In genomic region chr12:51417826-51418225, GRCh38 we compare ENCODE assay signal across 32 cellular contexts. TPM values are rescaled to one million over a fixed set of nuclear protein-coding genes. Genes with fewer than 3 reads are reported as not detected.
"Had no signal": no experiment of that assay in that cellular context is flagged by ENCODE, and none has a peak within 500 bp of the region (broad histone marks: within the 10 kb centered on the region; RNA-seq: fewer than 3 reads in every experiment).

No MANE protein-coding gene starts in this region.

- H3K27ac ChIP-seq: body of pancreas, RWPE1, VCaP had no signal

- DNase-seq: activated CD4-positive, alpha-beta T cell treated with anti-CD3 and anti-CD28 coated beads for 1 hour; activated CD4-positive, alpha-beta T cell treated with anti-CD3 and anti-CD28 coated beads, Interleukin-2, amount 10 ng/mL, durations not matched to agents 24 days and 14 days; activated CD4-positive, alpha-beta T cell treated with anti-CD3 and anti-CD28 coated beads, Interleukin-2, amount 50 U/mL, for 4 hours; activated CD4-positive, CD25-positive, alpha-beta regulatory T cell; activated CD8-positive, alpha-beta T cell treated with anti-CD3 and anti-CD28 coated beads, Interleukin-2, amount 10 ng/mL, durations not matched to agents 7 days and 5 days; activated gamma-delta T cell; activated naive CD4-positive, alpha-beta T cell treated with Interleukin-2 at 50 U/mL for 16 hours; activated naive CD8-positive, alpha-beta T cell treated with anti-CD3 and anti-CD28 coated beads, Interleukin-2, amount 10 ng/mL, durations not matched to agents 7 days and 5 days; activated T-cell treated with anti-CD3 and anti-CD28 coated beads, Interleukin-2, amount 50 U/mL, for 24 hours; amygdala; body of pancreas; central memory CD4-positive, alpha-beta T cell; Kasumi-1; KG1; MG63; NCI-H1048; NCI-H1105 treated with DMSO at 0.1 percent for 48 hours; NCI-H1436; NCI-H1694; NCI-H1930; NCI-H2081 treated with DMSO at 0.1 percent for 48 hours; NCI-H345; NCI-H524 treated with DMSO at 0.1 percent for 48 hours; SIG-M5 had no signal

- ATAC-seq: activated CD8-positive, alpha-beta T cell treated with anti-CD3 and anti-CD28 coated beads, Interleukin-2, amount 10 ng/mL, durations not matched to agents 7 days and 5 days; body of pancreas; Right ventricle myocardium inferior had no signal

- H3K9me3 ChIP-seq: body of pancreas, MG63 had no signal

- H3K9me3 Mint-ChIP-seq: activated CD4-positive, alpha-beta T cell treated with anti-CD3 and anti-CD28 coated beads, Interleukin-2, amount 10 ng/mL, durations not matched to agents 24 days and 14 days; activated naive CD4-positive, alpha-beta T cell treated with anti-CD3 and anti-CD28 coated beads, Interleukin-2, amount 50 U/mL, for 24 hours; activated naive CD8-positive, alpha-beta T cell treated with anti-CD3 and anti-CD28 coated beads, Interleukin-2, amount 10 ng/mL, durations not matched to agents 7 days and 5 days; activated T-cell treated with anti-CD3 and anti-CD28 coated beads, Interleukin-2, amount 50 U/mL, for 24 hours; activated T-helper 2 cell treated with anti-CD3 and anti-CD28 coated beads, Interferon-gamma antibody, Interleukin-2, Interleukin-4, amounts not matched to agents 10 μg/mL and 5 μg/mL and 100 μg/mL, durations not matched to agents 14 hours and 24 hours and 36 hours; T-helper 1 cell treated with Interleukin-12 subunit alpha and Interleukin-12 subunit beta and Interleukin-4 antibody, amounts not matched to agents 30 μg/mL and 1 μg/mL, for 36 hours; T-helper 2 cell treated with Interferon-gamma antibody and Interleukin-4, amounts not matched to agents 5 μg/mL and 100 μg/mL, for 36 hours had no signal

- H3K36me3 Mint-ChIP-seq: activated naive CD4-positive, alpha-beta T cell treated with anti-CD3 and anti-CD28 coated beads, Interleukin-2, amount 50 U/mL, for 24 hours; activated naive CD8-positive, alpha-beta T cell treated with anti-CD3 and anti-CD28 coated beads, Interleukin-2, amount 10 ng/mL, durations not matched to agents 7 days and 5 days had no signal

- H3K27me3 ChIP-seq: body of pancreas had no signal

- H3K4me3 Mint-ChIP-seq: activated CD4-positive, alpha-beta T cell treated with anti-CD3 and anti-CD28 coated beads, Interleukin-2, amount 10 ng/mL, durations not matched to agents 24 days and 14 days; activated CD8-positive, alpha-beta T cell treated with anti-CD3 and anti-CD28 coated beads, Interleukin-2, amount 10 ng/mL, durations not matched to agents 7 days and 5 days; activated naive CD4-positive, alpha-beta T cell treated with anti-CD3 and anti-CD28 coated beads, Interleukin-2, amount 50 U/mL, for 24 hours; activated naive CD8-positive, alpha-beta T cell treated with anti-CD3 and anti-CD28 coated beads, Interleukin-2, amount 10 ng/mL, durations not matched to agents 7 days and 5 days; activated T-cell treated with anti-CD3 and anti-CD28 coated beads, Interleukin-2, amount 50 U/mL, for 24 hours; T-helper 1 cell treated with Interleukin-12 subunit alpha and Interleukin-12 subunit beta and Interleukin-4 antibody, amounts not matched to agents 30 μg/mL and 1 μg/mL, for 36 hours; T-helper 2 cell treated with Interferon-gamma antibody and Interleukin-4, amounts not matched to agents 5 μg/mL and 100 μg/mL, for 36 hours had no signal

- H3K27ac Mint-ChIP-seq: activated CD4-positive, alpha-beta T cell treated with anti-CD3 and anti-CD28 coated beads, Interleukin-2, amount 10 ng/mL, durations not matched to agents 24 days and 14 days; activated CD8-positive, alpha-beta T cell treated with anti-CD3 and anti-CD28 coated beads, Interleukin-2, amount 10 ng/mL, durations not matched to agents 7 days and 5 days; activated naive CD4-positive, alpha-beta T cell treated with anti-CD3 and anti-CD28 coated beads, Interleukin-2, amount 50 U/mL, for 24 hours; activated naive CD8-positive, alpha-beta T cell treated with anti-CD3 and anti-CD28 coated beads, Interleukin-2, amount 10 ng/mL, durations not matched to agents 7 days and 5 days; activated T-cell treated with anti-CD3 and anti-CD28 coated beads, Interleukin-2, amount 50 U/mL, for 24 hours; activated T-helper 2 cell treated with anti-CD3 and anti-CD28 coated beads, Interferon-gamma antibody, Interleukin-2, Interleukin-4, amounts not matched to agents 10 μg/mL and 5 μg/mL and 100 μg/mL, durations not matched to agents 14 hours and 24 hours and 36 hours; T-helper 1 cell treated with Interleukin-12 subunit alpha and Interleukin-12 subunit beta and Interleukin-4 antibody, amounts not matched to agents 30 μg/mL and 1 μg/mL, for 36 hours; T-helper 2 cell treated with Interferon-gamma antibody and Interleukin-4, amounts not matched to agents 5 μg/mL and 100 μg/mL, for 36 hours had no signal

- H3K36me3 ChIP-seq: MG63 had no signal

- H3K4me3 ChIP-seq: body of pancreas, MG63 had no signal

- H3K27me3 Mint-ChIP-seq: activated naive CD4-positive, alpha-beta T cell treated with anti-CD3 and anti-CD28 coated beads, Interleukin-2, amount 50 U/mL, for 24 hours; activated naive CD8-positive, alpha-beta T cell treated with anti-CD3 and anti-CD28 coated beads, Interleukin-2, amount 10 ng/mL, durations not matched to agents 7 days and 5 days; activated T-cell treated with anti-CD3 and anti-CD28 coated beads, Interleukin-2, amount 50 U/mL, for 24 hours had no signal

RNA-seq across cellular contexts. Expression of gene GALNT6, which starts 26.6 kb away (rescaled TPM):
- total RNA-seq: NCI-H460 had no signal
